ENCODE assay signal across 31 cellular contexts in genomic region chr6:54903884-54904283, GRCh38. TPM values are rescaled to one million over a fixed set of nuclear protein-coding genes. Genes with fewer than 3 reads are reported as not detected.
"Had no signal": no experiment of that assay in that cellular context is flagged by ENCODE, and none has a peak within 500 bp of the region (broad histone marks: within the 10 kb centered on the region; RNA-seq: fewer than 3 reads in every experiment).

No MANE protein-coding gene starts in this region.

- H3K4me1 Mint-ChIP-seq: naive B cell; natural killer cell; stimulated activated effector memory CD8-positive, alpha-beta T cell treated with anti-CD3 and anti-CD28 coated beads, Interleukin-12 subunit alpha, Interleukin-12 subunit beta, amount 100 ng/mL, for 72 hours had no signal

- H3K9me3 ChIP-seq: left ventricle myocardium inferior, neutrophil, psoas muscle, sigmoid colon, spleen, suprapubic skin, thoracic aorta, tibial artery, upper lobe of right lung had no signal

- DNase-seq: hypothalamus; immature natural killer cell; islet precursor cell; left ventricle myocardium inferior; mesendoderm; naive B cell; natural killer cell; nephron progenitor cell; occipital lobe; psoas muscle; right cardiac atrium; sigmoid colon; small intestine; spleen; stimulated activated CD4-positive, alpha-beta T cell treated with anti-CD3 and anti-CD28 coated beads, Interleukin-4, amount 100 ng/mL, for 24 hours; stimulated activated naive CD4-positive, alpha-beta T cell; tibial artery; trophoblast cell; upper lobe of right lung had no signal

- H3K9me3 Mint-ChIP-seq: natural killer cell; nephron progenitor cell; neural progenitor cell; stimulated activated naive CD8-positive, alpha-beta T cell treated with anti-CD3 and anti-CD28 coated beads, Interleukin-15, Interleukin-2, amounts not matched to agents 100 ng/mL and 50 ng/mL, for 24 hours had no signal

- H3K36me3 Mint-ChIP-seq: immature natural killer cell; mesothelial cell of epicardium; naive B cell; natural killer cell; neural progenitor cell; stimulated activated effector memory CD8-positive, alpha-beta T cell treated with anti-CD3 and anti-CD28 coated beads, Interleukin-12 subunit alpha, Interleukin-12 subunit beta, amount 100 ng/mL, for 72 hours had no signal

- H3K27ac Mint-ChIP-seq: immature natural killer cell; mesothelial cell of epicardium; naive B cell; natural killer cell; nephron progenitor cell; neural progenitor cell; stimulated activated effector memory CD8-positive, alpha-beta T cell treated with anti-CD3 and anti-CD28 coated beads, Interleukin-12 subunit alpha, Interleukin-12 subunit beta, amount 100 ng/mL, for 72 hours; stimulated activated naive CD8-positive, alpha-beta T cell treated with anti-CD3 and anti-CD28 coated beads, Interleukin-15, Interleukin-2, amounts not matched to agents 100 ng/mL and 50 ng/mL, for 24 hours had no signal

- H3K4me1 ChIP-seq: left ventricle myocardium inferior, parathyroid adenoma, psoas muscle, sigmoid colon, spleen, suprapubic skin, tibial artery, upper lobe of right lung had no signal

- H3K36me3 ChIP-seq: left ventricle myocardium inferior, neural progenitor cell, neutrophil, sigmoid colon, spleen, suprapubic skin, thoracic aorta, tibial artery, upper lobe of right lung had no signal

- H3K4me3 Mint-ChIP-seq: immature natural killer cell; mesothelial cell of epicardium; naive B cell; natural killer cell; nephron progenitor cell; neural progenitor cell; stimulated activated effector memory CD8-positive, alpha-beta T cell treated with anti-CD3 and anti-CD28 coated beads, Interleukin-12 subunit alpha, Interleukin-12 subunit beta, amount 100 ng/mL, for 72 hours; stimulated activated naive CD8-positive, alpha-beta T cell treated with anti-CD3 and anti-CD28 coated beads, Interleukin-15, Interleukin-2, amounts not matched to agents 100 ng/mL and 50 ng/mL, for 24 hours had no signal

- H3K27ac ChIP-seq: left ventricle myocardium inferior, neural progenitor cell, neutrophil, parathyroid adenoma, psoas muscle, sigmoid colon, spleen, suprapubic skin, thoracic aorta, tibial artery, upper lobe of right lung had no signal

- H3K27me3 ChIP-seq: neural progenitor cell, neutrophil, sigmoid colon, spleen, suprapubic skin, tibial artery, upper lobe of right lung had no signal

- H3K4me3 ChIP-seq: left ventricle myocardium inferior, lung, neural progenitor cell, psoas muscle, sigmoid colon, spleen, suprapubic skin, thoracic aorta, tibial artery, upper lobe of right lung had no signal

- H3K27me3 Mint-ChIP-seq: naive B cell; stimulated activated naive CD8-positive, alpha-beta T cell treated with anti-CD3 and anti-CD28 coated beads, Interleukin-15, Interleukin-2, amounts not matched to agents 100 ng/mL and 50 ng/mL, for 24 hours had no signal

- ATAC-seq: natural killer cell; right cardiac atrium; stimulated activated effector memory CD8-positive, alpha-beta T cell treated with anti-CD3 and anti-CD28 coated beads, Interleukin-12 subunit alpha, Interleukin-12 subunit beta, amount 100 ng/mL, for 72 hours; upper lobe of right lung had no signal

- H3K9ac ChIP-seq: neural progenitor cell, parathyroid adenoma had no signal

RNA-seq across cellular contexts. Expression of gene FAM83B, which starts 57.3 kb away (rescaled TPM):
- total RNA-seq: mononuclear cell, natural killer cell, posterior vena cava, spleen, subcutaneous adipose tissue, thoracic aorta had no signal
